ENCODE assay signal across 8 cellular contexts in the genomic region with DNA sequence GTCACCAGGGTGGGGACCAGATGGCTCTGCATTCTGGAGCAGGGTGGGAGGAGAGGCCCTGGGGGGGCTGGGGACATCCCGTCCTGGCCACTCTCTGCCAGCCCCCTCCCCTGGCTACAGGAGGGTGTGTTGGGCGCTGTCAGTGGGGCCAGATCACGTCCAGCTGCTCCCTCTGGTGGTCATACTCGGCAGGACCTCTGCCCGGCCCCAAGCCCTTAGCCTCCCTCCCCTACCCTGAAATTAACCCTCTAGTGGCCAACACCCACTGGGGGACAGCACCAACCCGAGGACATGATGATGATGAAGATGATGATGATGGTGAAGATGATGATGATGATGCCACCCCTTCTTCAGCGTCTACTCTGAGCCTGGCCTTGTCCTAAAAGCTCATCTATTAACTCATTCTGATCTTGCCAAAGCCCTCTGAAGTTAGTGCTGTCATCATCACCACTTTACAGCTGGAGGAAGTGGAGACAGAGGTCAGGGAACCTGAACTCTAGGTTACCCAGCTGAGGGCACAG. TPM values are rescaled to one million over a fixed set of nuclear protein-coding genes. Genes with fewer than 3 reads are reported as not detected.
DNase-seq lines count a peak whose midpoint lies in the region; ATAC-seq and TF ChIP-seq lines count a peak whose summit lies in the region.

No MANE protein-coding gene starts in this region.

- no peaks in the 10 kb centered on the region for H3K9me3 ChIP-seq in CD4-positive, CD25-positive, alpha-beta regulatory T cell (ENCODE audit: control insufficient read depth in 2 of 2, low read length in 2 of 2)
- no peaks in the 10 kb centered on the region for H3K9me3 ChIP-seq in testis

- no peaks in the 10 kb centered on the region for H3K36me3 ChIP-seq in CD4-positive, CD25-positive, alpha-beta regulatory T cell (ENCODE audit: control insufficient read depth, insufficient read depth, low read length)
- H3K36me3 ChIP-seq in testis (ENCODE audit: low read depth, missing control alignments): no peaks in the 10 kb centered on the region

- peak overlapping the region in 1 of 3 donors; percentile 24 for H3K27ac Mint-ChIP-seq in CD4-positive, CD25-positive, alpha-beta regulatory T cell
- peak overlapping the region; percentile 23 to 41 (median 26) for H3K27ac Mint-ChIP-seq in nephron

- H3K4me1 ChIP-seq in CD4-positive, CD25-positive, alpha-beta regulatory T cell (ENCODE audit: control insufficient read depth, insufficient read depth, low read length, poor library complexity, severe bottlenecking): peaks cover 3% of the 10 kb centered on the region
- no peaks in the 10 kb centered on the region for H3K4me1 ChIP-seq in testis

- no peaks in the 10 kb centered on the region for H3K36me3 Mint-ChIP-seq in CD4-positive, CD25-positive, alpha-beta regulatory T cell
- no peaks in the 10 kb centered on the region for H3K36me3 Mint-ChIP-seq in nephron (ENCODE audit: low read depth)

- H3K9me3 Mint-ChIP-seq in CD4-positive, CD25-positive, alpha-beta regulatory T cell: peaks cover 0 to 11% (median 0%) of the 10 kb centered on the region in 7 donors
- H3K9me3 Mint-ChIP-seq in nephron: no peaks in the 10 kb centered on the region

- H3K27me3 ChIP-seq in CD4-positive, CD25-positive, alpha-beta regulatory T cell (ENCODE audit: control insufficient read depth, insufficient read depth, low read length): no peaks in the 10 kb centered on the region
- H3K27me3 ChIP-seq in testis: no peaks in the 10 kb centered on the region

- no peaks in the 10 kb centered on the region for H3K27me3 Mint-ChIP-seq in CD4-positive, CD25-positive, alpha-beta regulatory T cell
- peaks cover 16% of the 10 kb centered on the region for H3K27me3 Mint-ChIP-seq in nephron (ENCODE audit: low read depth)

- H3K4me3 ChIP-seq in CD4-positive, CD25-positive, alpha-beta regulatory T cell (ENCODE audit: low read depth, low read length): no peak overlapping the region
- H3K4me3 ChIP-seq in testis: no peak overlapping the region

- DNase-seq in CD4-positive, CD25-positive, alpha-beta regulatory T cell: peak; percentile 42 to 69 (median 54)
- peak; percentile 93 for DNase-seq in OCI-M2 (lab: John Stamatoyannopoulos, UW; ENCODE audit: unreplicated experiment)
- DNase-seq in activated T-helper 1 cell treated with Interleukin-2 at 50 U/mL for 16 hours (ENCODE audit: low read depth): peak; percentile 31
- peak; percentile 68 for DNase-seq in fibroblast of peridontal ligament (ENCODE audit: extremely low read depth)
- peak; percentile 81 for DNase-seq in testis

- no peak overlapping the region for H3K27ac ChIP-seq in CD4-positive, CD25-positive, alpha-beta regulatory T cell (ENCODE audit: insufficient read depth, low read length, poor library complexity, severe bottlenecking)
- peak overlapping the region; percentile 65 to 70 for H3K27ac ChIP-seq in testis

- WGBS in testis, 2 donors: 6 to 9% methylated on average over 2 to 7 of the region's 7 CpGs

- H3K4me3 Mint-ChIP-seq in CD4-positive, CD25-positive, alpha-beta regulatory T cell: no peak overlapping the region
- H3K4me3 Mint-ChIP-seq in nephron: peak overlapping the region; percentile 12 to 56 (median 16)

- peak; percentile 65 to 78 for ATAC-seq in CD4-positive, CD25-positive, alpha-beta regulatory T cell (ENCODE audit: low read depth in 2 of 2)
- ATAC-seq in HG02885 (IDR thresholded peaks at IDR 0.05; ENCODE audit: poor library complexity, unreplicated experiment) (peak; percentile 47), HG03565 (IDR thresholded peaks at IDR 0.05; ENCODE audit: unreplicated experiment) (no peak)

- intact Hi-C loops in testis (cut with DNase I; ENCODE audit: low total_unique reads): no loop called here

- H3K4me1 Mint-ChIP-seq in CD4-positive, CD25-positive, alpha-beta regulatory T cell: peaks cover 0 to 8% (median 4%) of the 10 kb centered on the region in 4 donors
- H3K4me1 Mint-ChIP-seq in nephron: peaks cover 38% of the 10 kb centered on the region

- no peak for TF ChIP-seq POLR2A in testis (IDR thresholded peaks at IDR 0.05)

- TF ChIP-seq CTCF in nephron (IDR thresholded peaks at IDR 0.05; ENCODE audit: unreplicated experiment in 3 of 3) (peak; percentile 88 to 93 (median 92)), testis (IDR thresholded peaks at IDR 0.05) (peak; percentile 83 to 87 (median 84))

RNA-seq across cellular contexts. Expression of gene LGI4, which starts 0.6 kb away (rescaled TPM):
- 0.64 TPM for total RNA-seq in CD4-positive, CD25-positive, alpha-beta regulatory T cell
- not detected for polyA plus RNA-seq in CD4-positive, CD25-positive, alpha-beta regulatory T cell
- total RNA-seq in testis: 1 to 10 TPM; 4.5 to 7.9 TPM
- 4.5 TPM for polyA plus RNA-seq in testis (ENCODE audit: insufficient read depth, low read depth, low replicate concordance)

RNA-seq across cellular contexts. Expression of gene FXYD1, which starts 3.2 kb away (rescaled TPM):
- total RNA-seq in CD4-positive, CD25-positive, alpha-beta regulatory T cell: 1.6 TPM
- 1 to 10 TPM; 2.1 to 3.7 (median 2.7) TPM for polyA plus RNA-seq in CD4-positive, CD25-positive, alpha-beta regulatory T cell
- 10 to 100 TPM in 1 of 2 donors, 1 to 10 TPM in 1; 2.3 to 11.1 TPM for total RNA-seq in testis
- polyA plus RNA-seq in testis (ENCODE audit: insufficient read depth, low read depth, low replicate concordance): 48.5 TPM

RNA-seq across cellular contexts. Expression of gene FXYD7, which starts 7.6 kb away (rescaled TPM):
- 9.3 TPM for total RNA-seq in CD4-positive, CD25-positive, alpha-beta regulatory T cell
- polyA plus RNA-seq in CD4-positive, CD25-positive, alpha-beta regulatory T cell: 1 to 10 TPM; 3.2 to 6.8 (median 4.7) TPM
- 1 to 10 TPM in 1 of 2 donors, not detected in 1; 1.2 TPM for total RNA-seq in testis
- polyA plus RNA-seq in testis (ENCODE audit: insufficient read depth, low read depth, low replicate concordance): 2.1 TPM

RNA-seq across cellular contexts. Expression of gene FXYD5, which starts 19.1 kb away (rescaled TPM):
- 503 TPM for total RNA-seq in CD4-positive, CD25-positive, alpha-beta regulatory T cell
- polyA plus RNA-seq in CD4-positive, CD25-positive, alpha-beta regulatory T cell: 100 to 1,000 TPM; 465 to 575 (median 487) TPM
- 10 to 100 TPM in 1 of 2 donors, 1 to 10 TPM in 1; 5.7 to 17.5 TPM for total RNA-seq in testis
- polyA plus RNA-seq in testis (ENCODE audit: insufficient read depth, low read depth, low replicate concordance): 38.1 TPM

RNA-seq across cellular contexts. Expression of gene FXYD3, which starts 19.8 kb away (rescaled TPM):
- total RNA-seq in CD4-positive, CD25-positive, alpha-beta regulatory T cell: not detected
- not detected for polyA plus RNA-seq in CD4-positive, CD25-positive, alpha-beta regulatory T cell
- 1 to 10 TPM in 1 of 2 donors, not detected in 1; 2.6 TPM for total RNA-seq in testis
- polyA plus RNA-seq in testis (ENCODE audit: insufficient read depth, low read depth, low replicate concordance): not detected

Comparison
In these comparisons a context has a peak if more than half of its experiments do, and no peak if none do; other contexts are left out.
1. DNase-seq: peak in every context shown above with its lines; median percentile 93 in OCI-M2; 81 in testis; 68 in fibroblast of peridontal ligament; 54 in CD4-positive, CD25-positive, alpha-beta regulatory T cell; 31 in activated T-helper 1 cell treated with Interleukin-2 at 50 U/mL for 16 hours.
2. H3K4me3 Mint-ChIP-seq: peak in nephron (3 of 3); none in CD4-positive, CD25-positive, alpha-beta regulatory T cell (0 of 4).